1 cellular context compared by ENCODE assay signal in genomic region chr5:122933926-122934325, GRCh38.
TF ChIP-seq lines count a peak whose summit lies in the region.

No MANE protein-coding gene starts in this region.

TF ChIP-seq in K562, 482 proteins besides CTCF, POLR2A, EP300 and RAD21 (continued from another document):
- peak; percentile 82 for TF ChIP-seq ZBTB33 (CRISPR knock-in tag; IDR thresholded peaks at IDR 0.05)
- TF ChIP-seq KLF10 (CRISPR knock-in tag; IDR thresholded peaks at IDR 0.05): no peak
- no peak for TF ChIP-seq GATA2 (CRISPR knock-in tag; IDR thresholded peaks at IDR 0.05)
- TF ChIP-seq FOXJ2 (tag; IDR thresholded peaks at IDR 0.05): no peak
TF ChIP-seq in K562: peak in this region for 1.
